Comparison of ENCODE assay signal across 22 cellular contexts in the genomic region with DNA sequence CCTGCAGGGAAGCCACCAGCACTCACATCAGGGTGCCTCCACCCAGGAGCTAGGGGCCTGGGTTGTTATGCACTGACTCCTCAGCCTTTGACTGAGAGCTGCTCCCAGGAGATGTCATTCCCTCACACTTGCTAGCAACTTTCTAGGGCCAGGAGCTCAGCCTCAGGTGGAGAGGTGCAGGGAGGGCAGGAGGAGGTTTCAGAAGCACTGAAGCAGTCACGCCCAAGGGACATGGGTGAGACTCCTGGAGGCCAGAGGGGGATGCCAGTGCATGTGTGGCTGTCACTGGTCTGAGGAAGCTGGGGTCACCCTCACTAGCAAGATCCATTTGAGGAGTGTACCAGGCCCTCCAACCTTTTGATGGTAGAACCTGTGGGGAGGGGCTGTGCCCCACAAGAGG.
"Had no signal": no experiment of that assay in that cellular context is flagged by ENCODE, and none has a peak within 500 bp of the region (broad histone marks: within the 10 kb centered on the region; RNA-seq: fewer than 3 reads in every experiment).

No MANE protein-coding gene starts in this region.

- H3K4me3 ChIP-seq: breast epithelium, pancreas, psoas muscle, suprapubic skin, tibial artery, upper lobe of right lung had no signal

- H3K4me3 Mint-ChIP-seq: activated CD4-positive, alpha-beta T cell treated with anti-CD3 and anti-CD28 coated beads, Interleukin-2, amount 10 ng/mL, durations not matched to agents 24 days and 14 days; activated T-helper 1 cell treated with anti-CD3 and anti-CD28 coated beads, Interleukin-12 subunit alpha, Interleukin-12 subunit beta, Interleukin-2, Interleukin-4 antibody, amounts not matched to agents 30 ng/mL and 10 ng/mL and 1 ng/mL, durations not matched to agents 14 hours and 24 hours and 36 hours; naive thymus-derived CD4-positive, alpha-beta T cell had no signal

- H3K27me3 ChIP-seq: breast epithelium, pancreas, suprapubic skin, tibial artery, upper lobe of right lung had no signal

- H3K27ac ChIP-seq: breast epithelium, pancreas, psoas muscle, suprapubic skin, tibial artery, upper lobe of right lung had no signal

- ATAC-seq: left cardiac atrium; naive thymus-derived CD4-positive, alpha-beta T cell; pancreas; psoas muscle; upper lobe of right lung had no signal

- H3K27ac Mint-ChIP-seq: activated CD4-positive, alpha-beta T cell treated with anti-CD3 and anti-CD28 coated beads, Interleukin-2, amount 10 ng/mL, durations not matched to agents 24 days and 14 days; activated T-helper 1 cell treated with anti-CD3 and anti-CD28 coated beads, Interleukin-12 subunit alpha, Interleukin-12 subunit beta, Interleukin-2, Interleukin-4 antibody, amounts not matched to agents 30 ng/mL and 10 ng/mL and 1 ng/mL, durations not matched to agents 14 hours and 24 hours and 36 hours had no signal

- H3K4me1 ChIP-seq: breast epithelium, pancreas, suprapubic skin, upper lobe of right lung had no signal

- H3K27me3 Mint-ChIP-seq: activated CD4-positive, alpha-beta T cell treated with anti-CD3 and anti-CD28 coated beads, Interleukin-2, amount 10 ng/mL, durations not matched to agents 24 days and 14 days had no signal

- DNase-seq: activated CD4-positive, alpha-beta T cell treated with anti-CD3 and anti-CD28 coated beads, Interleukin-2, amount 10 ng/mL, durations not matched to agents 24 days and 14 days; activated CD4-positive, CD25-positive, alpha-beta regulatory T cell treated with anti-CD3 and anti-CD28 coated beads, Interleukin-2, amount 50 U/mL, for 72 hours; activated CD8-positive, alpha-beta memory T cell treated with anti-CD3 and anti-CD28 coated beads, Interleukin-2, amount 50 U/mL, for 4 hours; activated gamma-delta T cell treated with Interleukin-2 at 50 U/mL for 16 hours; activated naive CD4-positive, alpha-beta T cell treated with anti-CD3 and anti-CD28 coated beads, Interleukin-2, amount 50 U/mL, for 16 hours; activated T-cell treated with anti-CD3 and anti-CD28 coated beads, Interleukin-2, amount 50 U/mL, for 1 hour; effector CD8-positive, alpha-beta T cell; islet precursor cell; left cardiac atrium; midbrain; naive thymus-derived CD4-positive, alpha-beta T cell; nucleus accumbens; pancreas; stimulated activated CD4-positive, alpha-beta T cell treated with anti-CD3 and anti-CD28 coated beads, Interleukin-15, amount 100 ng/mL, for 24 hours; stimulated activated CD4-positive, alpha-beta T cell treated with anti-CD3 and anti-CD28 coated beads, Interleukin-2, amount 100 ng/mL, for 24 hours; stimulated activated naive CD4-positive, alpha-beta T cell; tibial artery; upper lobe of right lung had no signal

- H3K9me3 ChIP-seq: pancreas, psoas muscle had no signal
